Comparison of ENCODE assay signal across 20 cellular contexts in the genomic region with DNA sequence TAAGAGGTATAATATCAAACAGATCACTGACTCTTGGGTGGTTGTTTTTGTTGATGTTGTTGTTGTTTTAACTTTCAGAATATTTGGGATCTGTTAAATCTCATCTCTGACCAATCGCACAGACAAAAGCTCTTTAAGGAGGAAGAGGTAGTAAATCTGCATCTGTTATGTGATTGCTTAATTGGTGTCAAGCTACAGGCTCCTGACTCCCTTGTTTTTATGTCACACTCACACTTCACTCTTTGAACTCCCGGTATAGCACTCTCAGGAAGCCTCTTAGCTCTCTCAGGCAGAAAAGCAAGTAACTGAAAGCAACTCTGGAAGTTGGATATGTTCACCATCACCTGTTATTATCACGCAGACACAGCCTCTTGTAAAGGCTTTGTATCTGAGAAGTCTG.
"Had no signal": no experiment of that assay in that cellular context is flagged by ENCODE, and none has a peak within 500 bp of the region (broad histone marks: within the 10 kb centered on the region; RNA-seq: fewer than 3 reads in every experiment).

No MANE protein-coding gene starts in this region.

- H3K4me1 ChIP-seq: stomach, testis, upper lobe of left lung had no signal

- H3K4me3 ChIP-seq: smooth muscle cell, stomach, testis, upper lobe of left lung had no signal

- H3K36me3 ChIP-seq: stomach, upper lobe of left lung had no signal

- H3K36me3 Mint-ChIP-seq: activated naive CD4-positive, alpha-beta T cell treated with anti-CD3 and anti-CD28 coated beads, Interleukin-2, amount 50 U/mL, for 72 hours; natural killer cell had no signal

- H3K27me3 ChIP-seq: stomach, testis, upper lobe of left lung had no signal

- H3K4me1 Mint-ChIP-seq: activated B cell treated with CpG ODN at 0.5 μM for 24 hours, natural killer cell had no signal

- DNase-seq: activated B cell treated with CpG ODN at 0.5 μM for 24 hours; activated CD4-positive, alpha-beta T cell treated with anti-CD3 and anti-CD28 coated beads for 48 hours; activated CD8-positive, alpha-beta memory T cell treated with anti-CD3 and anti-CD28 coated beads, Interleukin-2, amount 50 U/mL, for 4 hours; activated CD8-positive, alpha-beta T cell treated with anti-CD3 and anti-CD28 coated beads for 36 hours; activated effector memory CD4-positive, alpha-beta T cell treated with anti-CD3 and anti-CD28 coated beads, Interleukin-2, amount 50 U/mL, for 16 hours; activated T-cell treated with anti-CD3 and anti-CD28 coated beads, Interleukin-2, amount 50 U/mL, for 48 hours; amniotic stem cell; caudate nucleus; islet precursor cell; mesenchymal stem cell; natural killer cell; nucleus accumbens; right cardiac atrium; stomach; testis; upper lobe of left lung had no signal

- H3K27ac Mint-ChIP-seq: activated B cell treated with CpG ODN at 0.5 μM for 24 hours; activated CD8-positive, alpha-beta T cell treated with anti-CD3 and anti-CD28 coated beads for 36 hours; activated naive CD4-positive, alpha-beta T cell treated with anti-CD3 and anti-CD28 coated beads, Interleukin-2, amount 50 U/mL, for 72 hours; natural killer cell had no signal

- H3K9me3 ChIP-seq: stomach, testis, upper lobe of left lung had no signal

- H3K4me3 Mint-ChIP-seq: activated B cell treated with CpG ODN at 0.5 μM for 24 hours; activated CD8-positive, alpha-beta T cell treated with anti-CD3 and anti-CD28 coated beads for 36 hours; natural killer cell had no signal

- H3K9me3 Mint-ChIP-seq: activated B cell treated with CpG ODN at 0.5 μM for 24 hours had no signal

- H3K27me3 Mint-ChIP-seq: activated B cell treated with CpG ODN at 0.5 μM for 24 hours; activated CD8-positive, alpha-beta T cell treated with anti-CD3 and anti-CD28 coated beads for 36 hours had no signal

- ATAC-seq: activated CD8-positive, alpha-beta T cell treated with anti-CD3 and anti-CD28 coated beads for 36 hours; activated naive CD4-positive, alpha-beta T cell treated with anti-CD3 and anti-CD28 coated beads, Interleukin-2, amount 50 U/mL, for 72 hours; esophagus mucosa; left lobe of liver; natural killer cell; right cardiac atrium had no signal

- H3K27ac ChIP-seq: stomach, testis, upper lobe of left lung had no signal
